Comparison of ENCODE assay signal across 1 cellular context in the genomic region with DNA sequence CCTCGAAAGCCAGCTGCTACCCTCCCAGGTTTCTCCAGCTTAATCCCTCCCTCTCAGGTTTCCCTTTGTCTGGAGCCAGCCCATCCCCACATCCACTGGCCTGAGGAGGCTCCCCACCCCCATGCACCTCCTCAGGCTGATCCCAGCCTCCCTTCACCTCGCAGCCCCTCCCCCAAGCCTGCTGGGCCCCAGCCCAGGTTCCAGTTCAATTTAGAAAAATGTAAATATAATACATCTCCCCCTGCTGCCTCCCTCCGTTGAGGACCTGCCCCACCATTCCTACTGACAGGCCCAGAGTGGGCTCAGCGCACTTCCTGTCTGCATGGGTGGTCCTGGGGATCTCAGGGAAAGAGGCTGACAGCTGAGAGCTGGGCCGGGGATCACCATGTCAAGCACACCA.
TF ChIP-seq lines count a peak whose summit lies in the region.

No MANE protein-coding gene starts in this region.

TF ChIP-seq in GM23338, 12 proteins besides CTCF, POLR2A, EP300 and RAD21:
- TF ChIP-seq STAT1 (IDR thresholded peaks at IDR 0.05; ENCODE audit: unreplicated experiment) (no peak), JUNB (IDR thresholded peaks at IDR 0.05; ENCODE audit: unreplicated experiment) (no peak), ZNF331 (CRISPR knock-in tag; IDR thresholded peaks at IDR 0.05; ENCODE audit: low read depth) (no peak), EZH2phosphoT487 (IDR thresholded peaks at IDR 0.05; ENCODE audit: unreplicated experiment) (no peak), ZNF114 (CRISPR knock-in tag; IDR thresholded peaks at IDR 0.05) (no peak), CREB1 (CRISPR knock-in tag; IDR thresholded peaks at IDR 0.05; ENCODE audit: low read depth) (no peak), NANOG (IDR thresholded peaks at IDR 0.05; ENCODE audit: borderline replicate concordance) (no peak), EZH2 (IDR thresholded peaks at IDR 0.05; ENCODE audit: low read depth, unreplicated experiment) (no peak), POLR2AphosphoS5 (IDR thresholded peaks at IDR 0.05; ENCODE audit: low read depth) (no peak)
- TF ChIP-seq, protein P1, sequence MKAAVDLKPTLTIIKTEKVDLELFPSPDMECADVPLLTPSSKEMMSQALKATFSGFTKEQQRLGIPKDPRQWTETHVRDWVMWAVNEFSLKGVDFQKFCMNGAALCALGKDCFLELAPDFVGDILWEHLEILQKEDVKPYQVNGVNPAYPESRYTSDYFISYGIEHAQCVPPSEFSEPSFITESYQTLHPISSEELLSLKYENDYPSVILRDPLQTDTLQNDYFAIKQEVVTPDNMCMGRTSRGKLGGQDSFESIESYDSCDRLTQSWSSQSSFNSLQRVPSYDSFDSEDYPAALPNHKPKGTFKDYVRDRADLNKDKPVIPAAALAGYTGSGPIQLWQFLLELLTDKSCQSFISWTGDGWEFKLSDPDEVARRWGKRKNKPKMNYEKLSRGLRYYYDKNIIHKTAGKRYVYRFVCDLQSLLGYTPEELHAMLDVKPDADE (IDR thresholded peaks at IDR 0.05) = no peak
- TF ChIP-seq, protein P2, sequence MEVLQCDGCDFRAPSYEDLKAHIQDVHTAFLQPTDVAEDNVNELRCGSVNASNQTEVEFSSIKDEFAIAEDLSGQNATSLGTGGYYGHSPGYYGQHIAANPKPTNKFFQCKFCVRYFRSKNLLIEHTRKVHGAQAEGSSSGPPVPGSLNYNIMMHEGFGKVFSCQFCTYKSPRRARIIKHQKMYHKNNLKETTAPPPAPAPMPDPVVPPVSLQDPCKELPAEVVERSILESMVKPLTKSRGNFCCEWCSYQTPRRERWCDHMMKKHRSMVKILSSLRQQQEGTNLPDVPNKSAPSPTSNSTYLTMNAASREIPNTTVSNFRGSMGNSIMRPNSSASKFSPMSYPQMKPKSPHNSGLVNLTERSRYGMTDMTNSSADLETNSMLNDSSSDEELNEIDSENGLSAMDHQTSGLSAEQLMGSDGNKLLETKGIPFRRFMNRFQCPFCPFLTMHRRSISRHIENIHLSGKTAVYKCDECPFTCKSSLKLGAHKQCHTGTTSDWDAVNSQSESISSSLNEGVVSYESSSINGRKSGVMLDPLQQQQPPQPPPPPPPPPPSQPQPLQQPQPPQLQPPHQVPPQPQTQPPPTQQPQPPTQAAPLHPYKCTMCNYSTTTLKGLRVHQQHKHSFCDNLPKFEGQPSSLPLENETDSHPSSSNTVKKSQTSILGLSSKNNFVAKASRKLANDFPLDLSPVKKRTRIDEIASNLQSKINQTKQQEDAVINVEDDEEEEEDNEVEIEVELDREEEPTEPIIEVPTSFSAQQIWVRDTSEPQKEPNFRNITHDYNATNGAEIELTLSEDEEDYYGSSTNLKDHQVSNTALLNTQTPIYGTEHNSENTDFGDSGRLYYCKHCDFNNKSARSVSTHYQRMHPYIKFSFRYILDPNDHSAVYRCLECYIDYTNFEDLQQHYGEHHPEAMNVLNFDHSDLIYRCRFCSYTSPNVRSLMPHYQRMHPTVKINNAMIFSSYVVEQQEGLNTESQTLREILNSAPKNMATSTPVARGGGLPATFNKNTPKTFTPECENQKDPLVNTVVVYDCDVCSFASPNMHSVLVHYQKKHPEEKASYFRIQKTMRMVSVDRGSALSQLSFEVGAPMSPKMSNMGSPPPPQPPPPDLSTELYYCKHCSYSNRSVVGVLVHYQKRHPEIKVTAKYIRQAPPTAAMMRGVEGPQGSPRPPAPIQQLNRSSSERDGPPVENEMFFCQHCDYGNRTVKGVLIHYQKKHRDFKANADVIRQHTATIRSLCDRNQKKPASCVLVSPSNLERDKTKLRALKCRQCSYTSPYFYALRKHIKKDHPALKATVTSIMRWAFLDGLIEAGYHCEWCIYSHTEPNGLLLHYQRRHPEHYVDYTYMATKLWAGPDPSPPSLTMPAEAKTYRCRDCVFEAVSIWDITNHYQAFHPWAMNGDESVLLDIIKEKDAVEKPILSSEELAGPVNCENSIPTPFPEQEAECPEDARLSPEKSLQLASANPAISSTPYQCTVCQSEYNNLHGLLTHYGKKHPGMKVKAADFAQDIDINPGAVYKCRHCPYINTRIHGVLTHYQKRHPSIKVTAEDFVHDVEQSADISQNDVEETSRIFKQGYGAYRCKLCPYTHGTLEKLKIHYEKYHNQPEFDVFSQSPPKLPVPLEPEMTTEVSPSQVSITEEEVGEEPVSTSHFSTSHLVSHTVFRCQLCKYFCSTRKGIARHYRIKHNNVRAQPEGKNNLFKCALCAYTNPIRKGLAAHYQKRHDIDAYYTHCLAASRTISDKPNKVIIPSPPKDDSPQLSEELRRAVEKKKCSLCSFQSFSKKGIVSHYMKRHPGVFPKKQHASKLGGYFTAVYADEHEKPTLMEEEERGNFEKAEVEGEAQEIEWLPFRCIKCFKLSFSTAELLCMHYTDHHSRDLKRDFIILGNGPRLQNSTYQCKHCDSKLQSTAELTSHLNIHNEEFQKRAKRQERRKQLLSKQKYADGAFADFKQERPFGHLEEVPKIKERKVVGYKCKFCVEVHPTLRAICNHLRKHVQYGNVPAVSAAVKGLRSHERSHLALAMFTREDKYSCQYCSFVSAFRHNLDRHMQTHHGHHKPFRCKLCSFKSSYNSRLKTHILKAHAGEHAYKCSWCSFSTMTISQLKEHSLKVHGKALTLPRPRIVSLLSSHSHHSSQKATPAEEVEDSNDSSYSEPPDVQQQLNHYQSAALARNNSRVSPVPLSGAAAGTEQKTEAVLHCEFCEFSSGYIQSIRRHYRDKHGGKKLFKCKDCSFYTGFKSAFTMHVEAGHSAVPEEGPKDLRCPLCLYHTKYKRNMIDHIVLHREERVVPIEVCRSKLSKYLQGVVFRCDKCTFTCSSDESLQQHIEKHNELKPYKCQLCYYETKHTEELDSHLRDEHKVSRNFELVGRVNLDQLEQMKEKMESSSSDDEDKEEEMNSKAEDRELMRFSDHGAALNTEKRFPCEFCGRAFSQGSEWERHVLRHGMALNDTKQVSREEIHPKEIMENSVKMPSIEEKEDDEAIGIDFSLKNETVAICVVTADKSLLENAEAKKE (CRISPR knock-in tag; IDR thresholded peaks at IDR 0.05) = no peak
- TF ChIP-seq, protein P3, sequence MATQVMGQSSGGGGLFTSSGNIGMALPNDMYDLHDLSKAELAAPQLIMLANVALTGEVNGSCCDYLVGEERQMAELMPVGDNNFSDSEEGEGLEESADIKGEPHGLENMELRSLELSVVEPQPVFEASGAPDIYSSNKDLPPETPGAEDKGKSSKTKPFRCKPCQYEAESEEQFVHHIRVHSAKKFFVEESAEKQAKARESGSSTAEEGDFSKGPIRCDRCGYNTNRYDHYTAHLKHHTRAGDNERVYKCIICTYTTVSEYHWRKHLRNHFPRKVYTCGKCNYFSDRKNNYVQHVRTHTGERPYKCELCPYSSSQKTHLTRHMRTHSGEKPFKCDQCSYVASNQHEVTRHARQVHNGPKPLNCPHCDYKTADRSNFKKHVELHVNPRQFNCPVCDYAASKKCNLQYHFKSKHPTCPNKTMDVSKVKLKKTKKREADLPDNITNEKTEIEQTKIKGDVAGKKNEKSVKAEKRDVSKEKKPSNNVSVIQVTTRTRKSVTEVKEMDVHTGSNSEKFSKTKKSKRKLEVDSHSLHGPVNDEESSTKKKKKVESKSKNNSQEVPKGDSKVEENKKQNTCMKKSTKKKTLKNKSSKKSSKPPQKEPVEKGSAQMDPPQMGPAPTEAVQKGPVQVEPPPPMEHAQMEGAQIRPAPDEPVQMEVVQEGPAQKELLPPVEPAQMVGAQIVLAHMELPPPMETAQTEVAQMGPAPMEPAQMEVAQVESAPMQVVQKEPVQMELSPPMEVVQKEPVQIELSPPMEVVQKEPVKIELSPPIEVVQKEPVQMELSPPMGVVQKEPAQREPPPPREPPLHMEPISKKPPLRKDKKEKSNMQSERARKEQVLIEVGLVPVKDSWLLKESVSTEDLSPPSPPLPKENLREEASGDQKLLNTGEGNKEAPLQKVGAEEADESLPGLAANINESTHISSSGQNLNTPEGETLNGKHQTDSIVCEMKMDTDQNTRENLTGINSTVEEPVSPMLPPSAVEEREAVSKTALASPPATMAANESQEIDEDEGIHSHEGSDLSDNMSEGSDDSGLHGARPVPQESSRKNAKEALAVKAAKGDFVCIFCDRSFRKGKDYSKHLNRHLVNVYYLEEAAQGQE (IDR thresholded peaks at IDR 0.05; ENCODE audit: unreplicated experiment) = no peak
